Comparison of ENCODE assay signal across 10 cellular contexts in the genomic region with DNA sequence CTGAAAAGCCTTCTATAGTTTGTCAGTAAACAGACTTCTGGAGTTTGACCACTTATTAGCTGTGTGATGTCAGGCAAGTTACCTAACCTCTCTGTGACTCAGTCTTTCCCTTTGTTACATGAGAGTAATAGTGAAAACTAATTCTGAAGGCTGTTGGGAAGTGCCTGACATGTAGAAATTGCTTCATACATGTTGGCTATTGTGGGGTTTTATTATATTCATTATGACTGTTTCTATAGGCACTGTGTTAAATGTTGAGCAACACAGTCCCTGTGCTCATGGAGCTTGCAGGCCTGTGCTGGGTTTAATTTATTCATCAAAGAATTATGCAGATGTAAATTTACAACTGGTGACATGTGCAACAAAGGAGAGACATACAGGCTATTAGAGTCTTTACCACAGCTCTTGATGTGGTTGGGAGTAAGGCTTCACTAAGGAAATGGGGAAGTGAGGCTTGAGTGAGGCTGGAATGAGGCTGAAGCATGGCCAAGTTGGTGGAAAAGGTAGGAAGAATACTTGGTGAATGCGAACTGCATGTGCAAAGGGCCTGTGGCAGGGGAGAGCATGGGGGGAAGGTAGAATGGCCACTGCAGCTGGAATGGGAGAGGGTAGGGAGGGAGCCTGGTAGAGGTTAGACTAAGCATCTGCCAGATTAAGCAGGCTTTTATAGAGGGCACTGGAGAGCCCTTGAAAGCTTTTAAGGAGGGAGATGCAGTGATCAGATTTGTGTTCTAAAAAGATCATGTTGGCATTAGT.
DNase-seq lines count a peak whose midpoint lies in the region; ATAC-seq and TF ChIP-seq lines count a peak whose summit lies in the region.
"Had no signal": no experiment of that assay in that cellular context is flagged by ENCODE, and none has a peak within 500 bp of the region (broad histone marks: within the 10 kb centered on the region; RNA-seq: fewer than 3 reads in every experiment).

No MANE protein-coding gene starts in this region.

- in situ Hi-C loops in HAP-1 (cut with MboI; ENCODE audit: low sequenced_read_pairs) = no loop called here

- intact Hi-C loops in colonic mucosa (cut with DNase I) = no loop called here

- H3K27ac Mint-ChIP-seq in activated CD8-positive, alpha-beta T cell treated with anti-CD3 and anti-CD28 coated beads, Interleukin-2, amount 10 ng/mL, durations not matched to agents 7 days and 5 days = peak overlapping the region; percentile 5
- H3K27ac Mint-ChIP-seq: stimulated activated memory B cell treated with anti-CD40 and anti-IgM and Interleukin-4, amounts not matched to agents 10 μg/mL and 1 μg/mL and 100 μg/mL, for 72 hours had no signal

- peaks cover 30% of the 10 kb centered on the region for H3K36me3 Mint-ChIP-seq in activated CD8-positive, alpha-beta T cell treated with anti-CD3 and anti-CD28 coated beads, Interleukin-2, amount 10 ng/mL, durations not matched to agents 7 days and 5 days (ENCODE audit: low read depth)
- H3K36me3 Mint-ChIP-seq: stimulated activated memory B cell treated with anti-CD40 and anti-IgM and Interleukin-4, amounts not matched to agents 10 μg/mL and 1 μg/mL and 100 μg/mL, for 72 hours had no signal

- no peak for TF ChIP-seq CTCF in colonic mucosa (IDR thresholded peaks at IDR 0.05)

- POLR2A ChIA-PET in activated CD8-positive, alpha-beta T cell treated with anti-CD3 and anti-CD28 coated beads, Interleukin-2, amount 10 ng/mL, durations not matched to agents 7 days and 5 days (lab: Charles Lee) = interaction anchor here (0.7 to 4.9 kb wide), 3 partner anchors 9 to 63 kb away, joined by 3 to 29 read pairs (median 3); no protein-coding TSS in a partner anchor

- no peak overlapping the region for H3K4me3 ChIP-seq in colonic mucosa
- H3K4me3 ChIP-seq in HAP-1 = no peak overlapping the region

- H3K4me1 ChIP-seq in colonic mucosa = no peaks in the 10 kb centered on the region
- no peaks in the 10 kb centered on the region for H3K4me1 ChIP-seq in HAP-1

- peaks cover 91% of the 10 kb centered on the region for H3K4me1 Mint-ChIP-seq in activated CD8-positive, alpha-beta T cell treated with anti-CD3 and anti-CD28 coated beads, Interleukin-2, amount 10 ng/mL, durations not matched to agents 7 days and 5 days (ENCODE audit: low read depth)
- H3K4me1 Mint-ChIP-seq: stimulated activated memory B cell treated with anti-CD40 and anti-IgM and Interleukin-4, amounts not matched to agents 10 μg/mL and 1 μg/mL and 100 μg/mL, for 72 hours had no signal

- H3K27me3 ChIP-seq in colonic mucosa (no peaks in the 10 kb centered on the region), HAP-1 (ENCODE audit: low read depth) (no peaks in the 10 kb centered on the region)

- CTCF ChIA-PET in activated CD8-positive, alpha-beta T cell treated with anti-CD3 and anti-CD28 coated beads, Interleukin-2, amount 10 ng/mL, durations not matched to agents 7 days and 5 days (lab: Charles Lee) = interaction anchor here (1.3 to 1.5 kb wide), 2 partner anchors 10 to 75 kb away, joined by 3 to 4 read pairs; no protein-coding TSS in a partner anchor

- H3K9me3 ChIP-seq in colonic mucosa (no peaks in the 10 kb centered on the region), HAP-1 (no peaks in the 10 kb centered on the region)

- no peak overlapping the region for H3K4me3 Mint-ChIP-seq in activated CD8-positive, alpha-beta T cell treated with anti-CD3 and anti-CD28 coated beads, Interleukin-2, amount 10 ng/mL, durations not matched to agents 7 days and 5 days
- H3K4me3 Mint-ChIP-seq: stimulated activated memory B cell treated with anti-CD40 and anti-IgM and Interleukin-4, amounts not matched to agents 10 μg/mL and 1 μg/mL and 100 μg/mL, for 72 hours had no signal

- no peak overlapping the region for H3K27ac ChIP-seq in colonic mucosa

- peak; percentile 42 for DNase-seq in DMS79 treated with DMSO at 0.1 percent for 48 hours (lab: John Stamatoyannopoulos, UW)
- peak; percentile 91 for DNase-seq in MV-4-11 (lab: John Stamatoyannopoulos, UW)
- DNase-seq in activated CD8-positive, alpha-beta T cell treated with anti-CD3 and anti-CD28 coated beads, Interleukin-2, amount 10 ng/mL, durations not matched to agents 7 days and 5 days = no peak
- peak; percentile 72 for DNase-seq in kidney tubule cell (ENCODE audit: low spot score)
- DNase-seq in colonic mucosa = no peak
- no peak for DNase-seq in NCI-H2171 treated with DMSO at 0.1 percent for 48 hours (lab: John Stamatoyannopoulos, UW)
- DNase-seq in HAP-1 (ENCODE audit: low spot score in 2 of 2) = no peak
- DNase-seq: activated effector memory CD4-positive, alpha-beta T cell treated with Interleukin-2 at 50 U/mL for 16 hours; NCI-H1694 treated with DMSO at 0.1 percent for 48 hours had no signal

- no peak for ATAC-seq in activated CD8-positive, alpha-beta T cell treated with anti-CD3 and anti-CD28 coated beads, Interleukin-2, amount 10 ng/mL, durations not matched to agents 7 days and 5 days
- ATAC-seq: stimulated activated memory B cell treated with anti-CD40 and anti-IgM and Interleukin-4, amounts not matched to agents 10 μg/mL and 1 μg/mL and 100 μg/mL, for 72 hours had no signal

- no peak overlapping the region for H3K9ac ChIP-seq in colonic mucosa (ENCODE audit: low read depth in 2 of 2, low read length in 2 of 2)

- no peaks in the 10 kb centered on the region for H3K27me3 Mint-ChIP-seq in activated CD8-positive, alpha-beta T cell treated with anti-CD3 and anti-CD28 coated beads, Interleukin-2, amount 10 ng/mL, durations not matched to agents 7 days and 5 days (ENCODE audit: low read depth)

- no peaks in the 10 kb centered on the region for H3K9me3 Mint-ChIP-seq in activated CD8-positive, alpha-beta T cell treated with anti-CD3 and anti-CD28 coated beads, Interleukin-2, amount 10 ng/mL, durations not matched to agents 7 days and 5 days (ENCODE audit: insufficient read depth)

- no peaks in the 10 kb centered on the region for H3K36me3 ChIP-seq in colonic mucosa
- no peaks in the 10 kb centered on the region for H3K36me3 ChIP-seq in HAP-1 (replicated peaks)

Comparison
In these comparisons a context has a peak if more than half of its experiments do, and no peak if none do; other contexts are left out.
1. DNase-seq: peak in DMS79 treated with DMSO at 0.1 percent for 48 hours (single experiment), MV-4-11 (single experiment) and kidney tubule cell (single experiment); none in activated CD8-positive, alpha-beta T cell treated with anti-CD3 and anti-CD28 coated beads, Interleukin-2, amount 10 ng/mL, durations not matched to agents 7 days and 5 days (single experiment), colonic mucosa (single experiment), NCI-H2171 treated with DMSO at 0.1 percent for 48 hours (single experiment) and HAP-1 (0 of 2).